ENCODE assay signal across 16 cellular contexts in genomic region chr16:70701596-70701995, GRCh38. TPM values are rescaled to one million over a fixed set of nuclear protein-coding genes. Genes with fewer than 3 reads are reported as not detected.
DNase-seq lines count a peak whose midpoint lies in the region; ATAC-seq and TF ChIP-seq lines count a peak whose summit lies in the region.
"Had no signal": no experiment of that assay in that cellular context is flagged by ENCODE, and none has a peak within 500 bp of the region (broad histone marks: within the 10 kb centered on the region; RNA-seq: fewer than 3 reads in every experiment).

No MANE protein-coding gene starts in this region.

- intact Hi-C loops in activated CD4-positive, alpha-beta T cell treated with anti-CD3 and anti-CD28 coated beads for 36 hours (cut with DNase I, micrococcal nuclease) = no loop called here

- peaks cover 4 to 97% (median 67%) of the 10 kb centered on the region in 4 donors for H3K4me1 ChIP-seq in tibial nerve

- POLR2A ChIA-PET in activated CD4-positive, alpha-beta T cell treated with anti-CD3 and anti-CD28 coated beads for 36 hours (lab: Charles Lee) = no interaction called here

- no peaks in the 10 kb centered on the region for H3K9me3 Mint-ChIP-seq in activated CD4-positive, alpha-beta T cell treated with anti-CD3 and anti-CD28 coated beads for 36 hours (ENCODE audit: low read depth)
- H3K9me3 Mint-ChIP-seq in chondrocyte (ENCODE audit: low read depth) (no peaks in the 10 kb centered on the region), nephron progenitor cell (no peaks in the 10 kb centered on the region)
- H3K9me3 Mint-ChIP-seq: activated CD4-positive, alpha-beta memory T cell treated with anti-CD3 and anti-CD28 coated beads, Interleukin-2, amount 10 ng/mL, durations not matched to agents 7 days and 5 days had no signal

- no peak overlapping the region for H3K4me3 Mint-ChIP-seq in activated CD4-positive, alpha-beta T cell treated with anti-CD3 and anti-CD28 coated beads for 36 hours
- H3K4me3 Mint-ChIP-seq in chondrocyte (ENCODE audit: unreplicated experiment) (no peak overlapping the region), nephron progenitor cell (peak overlapping the region; percentile 43)
- H3K4me3 Mint-ChIP-seq: activated CD4-positive, alpha-beta memory T cell treated with anti-CD3 and anti-CD28 coated beads, Interleukin-2, amount 10 ng/mL, durations not matched to agents 7 days and 5 days had no signal

- no peak for TF ChIP-seq POLR2A in tibial nerve (IDR thresholded peaks at IDR 0.05)

- peak overlapping the region; percentile 6 for H3K27ac Mint-ChIP-seq in activated CD4-positive, alpha-beta T cell treated with anti-CD3 and anti-CD28 coated beads for 36 hours
- H3K27ac Mint-ChIP-seq in chondrocyte (ENCODE audit: unreplicated experiment) = peak overlapping the region; percentile 100
- peak overlapping the region; percentile 98 for H3K27ac Mint-ChIP-seq in nephron progenitor cell
- H3K27ac Mint-ChIP-seq: activated CD4-positive, alpha-beta memory T cell treated with anti-CD3 and anti-CD28 coated beads, Interleukin-2, amount 10 ng/mL, durations not matched to agents 7 days and 5 days had no signal

- TF ChIP-seq CTCF in chondrocyte (IDR thresholded peaks at IDR 0.05) = no peak
- TF ChIP-seq CTCF in nephron progenitor cell (IDR thresholded peaks at IDR 0.05) = no peak
- no peak for TF ChIP-seq CTCF in tibial nerve (IDR thresholded peaks at IDR 0.05)

- H3K4me1 Mint-ChIP-seq in activated CD4-positive, alpha-beta T cell treated with anti-CD3 and anti-CD28 coated beads for 36 hours = peaks cover 19% of the 10 kb centered on the region
- peaks cover 92% of the 10 kb centered on the region for H3K4me1 Mint-ChIP-seq in chondrocyte (ENCODE audit: low read depth)
- H3K4me1 Mint-ChIP-seq in nephron progenitor cell = peaks cover 52% of the 10 kb centered on the region

- TF ChIP-seq EP300 in tibial nerve (IDR thresholded peaks at IDR 0.05) = no peak

- no peaks in the 10 kb centered on the region for H3K36me3 Mint-ChIP-seq in activated CD4-positive, alpha-beta T cell treated with anti-CD3 and anti-CD28 coated beads for 36 hours (ENCODE audit: low read depth)
- H3K36me3 Mint-ChIP-seq in chondrocyte (ENCODE audit: low read depth) = peaks cover 4% of the 10 kb centered on the region
- H3K36me3 Mint-ChIP-seq in nephron progenitor cell (ENCODE audit: low read depth) = peaks cover 10% of the 10 kb centered on the region

- ATAC-seq in activated CD4-positive, alpha-beta T cell treated with anti-CD3 and anti-CD28 coated beads for 36 hours = no peak
- no peak for ATAC-seq in GM19455 (IDR thresholded peaks at IDR 0.05; ENCODE audit: unreplicated experiment)
- ATAC-seq: left cardiac atrium had no signal

- no peak for DNase-seq in activated CD4-positive, alpha-beta T cell treated with anti-CD3 and anti-CD28 coated beads for 36 hours
- DNase-seq in activated CD4-positive, alpha-beta T cell treated with anti-CD3 and anti-CD28 coated beads for 48 hours = no peak
- DNase-seq in chondrocyte (ENCODE audit: low spot score) = no peak
- no peak for DNase-seq in nephron progenitor cell
- no peak for DNase-seq in tibial nerve (ENCODE audit: low spot score in 2 of 2)
- no peak for DNase-seq in NCI-H69 (lab: John Stamatoyannopoulos, UW)
- no peak for DNase-seq in cortex of kidney (lab: John Stamatoyannopoulos, UW)
- DNase-seq: activated CD4-positive, alpha-beta memory T cell treated with anti-CD3 and anti-CD28 coated beads, Interleukin-2, amount 10 ng/mL, durations not matched to agents 7 days and 5 days; Calu3; left cardiac atrium; MM.1S; NCI-H226; occipital lobe; stimulated activated CD4-positive, alpha-beta T cell treated with anti-CD3 and anti-CD28 coated beads, Interleukin-4, amount 100 ng/mL, for 4 hours had no signal

- H3K9me3 ChIP-seq in tibial nerve = no peaks in the 10 kb centered on the region

- H3K4me3 ChIP-seq in tibial nerve = no peak overlapping the region

- no peaks in the 10 kb centered on the region for H3K27me3 ChIP-seq in tibial nerve

- no peaks in the 10 kb centered on the region for H3K27me3 Mint-ChIP-seq in activated CD4-positive, alpha-beta T cell treated with anti-CD3 and anti-CD28 coated beads for 36 hours
- no peaks in the 10 kb centered on the region for H3K27me3 Mint-ChIP-seq in chondrocyte (ENCODE audit: low read depth)
- peaks cover 5% of the 10 kb centered on the region for H3K27me3 Mint-ChIP-seq in nephron progenitor cell (ENCODE audit: low read depth, poor library complexity)
- H3K27me3 Mint-ChIP-seq: activated CD4-positive, alpha-beta memory T cell treated with anti-CD3 and anti-CD28 coated beads, Interleukin-2, amount 10 ng/mL, durations not matched to agents 7 days and 5 days had no signal

- WGBS in tibial nerve, 2 donors = 71 to 76% methylated on average over 8 to 9 of the region's 9 CpGs

- CTCF ChIA-PET in activated CD4-positive, alpha-beta T cell treated with anti-CD3 and anti-CD28 coated beads for 36 hours (lab: Charles Lee) = interaction anchor here (2.1 kb wide), 1 partner anchor 70 kb away, joined by 5 read pairs; no protein-coding TSS in a partner anchor

- peak overlapping the region in 3 of 4 donors; percentile 69 to 93 (median 92) for H3K27ac ChIP-seq in tibial nerve

- H3K36me3 ChIP-seq in tibial nerve = no peaks in the 10 kb centered on the region

RNA-seq across cellular contexts. Expression of gene MTSS2, which starts 15.7 kb away (rescaled TPM):
- 1 to 10 TPM; 1.6 to 3.5 TPM for total RNA-seq in activated CD4-positive, alpha-beta T cell treated with anti-CD3 and anti-CD28 coated beads for 36 hours
- total RNA-seq in chondrocyte (243 to 296 TPM (median 282 TPM) in 3 replicates), tibial nerve (10 to 100 TPM; 24.1 to 40.6 (median 35.4) TPM)

RNA-seq across cellular contexts. Expression of gene IL34, which starts 55.2 kb away (rescaled TPM):
- not detected for total RNA-seq in activated CD4-positive, alpha-beta T cell treated with anti-CD3 and anti-CD28 coated beads for 36 hours
- 13.0 to 25.0 TPM (median 20.8 TPM) in 3 replicates for total RNA-seq in chondrocyte
- 10 to 100 TPM; 49.6 to 89.4 (median 60.9) TPM for total RNA-seq in tibial nerve
- total RNA-seq: activated CD4-positive, alpha-beta memory T cell treated with anti-CD3 and anti-CD28 coated beads, Interleukin-2, amount 10 ng/mL, durations not matched to agents 7 days and 5 days; T-helper 1 cell treated with Interleukin-12 subunit alpha and Interleukin-12 subunit beta and Interleukin-4 antibody, amounts not matched to agents 30 ng/mL and 1 ng/mL, for 36 hours had no signal

Comparison
In these comparisons a context has a peak if more than half of its experiments do, and no peak if none do; other contexts are left out.
1. H3K27ac Mint-ChIP-seq: peak in every context shown above with its lines; median percentile 100 in chondrocyte; 98 in nephron progenitor cell; 6 in activated CD4-positive, alpha-beta T cell treated with anti-CD3 and anti-CD28 coated beads for 36 hours.
2. RNA of gene MTSS2, which starts 15.7 kb away (total RNA-seq): 243 to 296 TPM in chondrocyte and 24.1 to 40.6 TPM in tibial nerve; 1.6 to 3.5 TPM in activated CD4-positive, alpha-beta T cell treated with anti-CD3 and anti-CD28 coated beads for 36 hours; every median in the first group is over 4 times any median in the second.
3. RNA of gene IL34, which starts 55.2 kb away (total RNA-seq): 49.6 to 89.4 TPM in tibial nerve and 13.0 to 25.0 TPM in chondrocyte; not detected in activated CD4-positive, alpha-beta T cell treated with anti-CD3 and anti-CD28 coated beads for 36 hours; every median in the first group is over 10 times any median in the second.